In the genomic region with DNA sequence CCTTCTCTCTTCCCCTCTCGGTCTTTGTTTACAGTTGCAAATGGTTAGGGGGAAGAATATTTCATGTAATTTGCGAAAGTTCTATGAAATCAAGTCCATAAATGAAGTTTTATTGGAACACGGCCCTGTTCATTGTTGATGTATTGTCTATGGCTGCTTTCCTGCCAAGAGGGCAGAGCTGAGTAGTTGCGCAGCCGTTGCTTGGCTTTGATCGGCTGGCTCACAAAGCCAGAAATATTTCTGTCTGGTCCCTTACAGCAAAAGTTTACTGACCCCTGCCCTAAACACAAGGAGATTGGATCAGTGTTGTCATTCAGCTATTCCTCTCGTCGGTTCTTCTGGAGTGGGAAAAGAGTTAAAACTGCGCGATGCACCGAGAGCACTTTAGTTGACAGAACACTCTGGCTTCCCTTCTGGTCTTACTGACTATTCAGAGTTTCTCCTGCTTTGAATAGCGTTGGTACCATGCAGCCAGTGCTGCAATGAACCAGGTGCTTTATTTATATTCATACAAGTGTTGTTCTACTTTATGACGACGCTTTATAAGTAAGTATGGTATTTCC, we compare ENCODE assay signal across 8 cellular contexts. TPM values are rescaled to one million over a fixed set of nuclear protein-coding genes. Genes with fewer than 3 reads are reported as not detected.
DNase-seq lines count a peak whose midpoint lies in the region; ATAC-seq and TF ChIP-seq lines count a peak whose summit lies in the region.

No MANE protein-coding gene starts in this region.

- H3K4me1 ChIP-seq in naive thymus-derived CD4-positive, alpha-beta T cell (ENCODE audit: control insufficient read depth in 2 of 2, insufficient read depth in 2 of 2, low read length in 2 of 2): peaks cover 4 to 10% of the 10 kb centered on the region in 2 donors

- peak overlapping the region; percentile 96 for H3K4me3 ChIP-seq in WERI-Rb-1 (ENCODE audit: low read depth, low read length)
- H3K4me3 ChIP-seq in naive thymus-derived CD4-positive, alpha-beta T cell (ENCODE audit: low read length): peak overlapping the region; percentile 83

- CTCF ChIA-PET in naive thymus-derived CD4-positive, alpha-beta T cell (lab: Charles Lee): no interaction called here

- peak; percentile 32 for ATAC-seq in GM21529 (IDR thresholded peaks at IDR 0.05; ENCODE audit: unreplicated experiment)
- ATAC-seq in naive thymus-derived CD4-positive, alpha-beta T cell: peak; percentile 22

- H3K36me3 Mint-ChIP-seq in naive thymus-derived CD4-positive, alpha-beta T cell: peaks cover 0 to 5% (median 3%) of the 10 kb centered on the region in 5 donors

- POLR2A ChIA-PET in naive thymus-derived CD4-positive, alpha-beta T cell (lab: Charles Lee): interaction anchor here (1.1 kb wide), 1 partner anchor 12 kb away, joined by 3 read pairs; no protein-coding TSS in a partner anchor

- in situ Hi-C loops in KBM-7 (cut with MboI; ENCODE audit: low pct_unique_long_range_greater_than_20kb, low sequenced_read_pairs): no loop called here

- no peaks in the 10 kb centered on the region for H3K9me3 ChIP-seq in WERI-Rb-1 (ENCODE audit: severe bottlenecking)
- no peaks in the 10 kb centered on the region for H3K9me3 ChIP-seq in naive thymus-derived CD4-positive, alpha-beta T cell (ENCODE audit: control insufficient read depth in 2 of 3, low read length in 3 of 3)

- peaks cover 0 to 2% (median 0%) of the 10 kb centered on the region in 5 donors for H3K27me3 Mint-ChIP-seq in naive thymus-derived CD4-positive, alpha-beta T cell

- no peak for TF ChIP-seq CTCF in WERI-Rb-1 (IDR thresholded peaks at IDR 0.05; ENCODE audit: low read depth, low read length)

- H3K27ac ChIP-seq in WERI-Rb-1: peak overlapping the region; percentile 89
- H3K27ac ChIP-seq in naive thymus-derived CD4-positive, alpha-beta T cell (ENCODE audit: low read depth, low read length): peak overlapping the region; percentile 85

- H3K36me3 ChIP-seq in WERI-Rb-1: peaks cover 4% of the 10 kb centered on the region; the same call in 1 of the 2 replicates
- peaks cover 0 to 6% (median 0%) of the 10 kb centered on the region in 3 experiments for H3K36me3 ChIP-seq in naive thymus-derived CD4-positive, alpha-beta T cell (ENCODE audit: control insufficient read depth in 2 of 3, insufficient read depth in 3 of 3, low read length in 3 of 3)

- H3K4me1 Mint-ChIP-seq in naive thymus-derived CD4-positive, alpha-beta T cell: peaks cover 11 to 55% (median 50%) of the 10 kb centered on the region in 7 donors

- peak overlapping the region; percentile 91 to 98 (median 95) for H3K27ac Mint-ChIP-seq in naive thymus-derived CD4-positive, alpha-beta T cell

- no peaks in the 10 kb centered on the region for H3K27me3 ChIP-seq in WERI-Rb-1 (ENCODE audit: insufficient read depth, low read depth, severe bottlenecking)
- H3K27me3 ChIP-seq in naive thymus-derived CD4-positive, alpha-beta T cell (ENCODE audit: control insufficient read depth in 2 of 2, insufficient read depth in 2 of 2, low read length in 2 of 2): no peaks in the 10 kb centered on the region

- intact Hi-C loops in naive thymus-derived CD4-positive, alpha-beta T cell (cut with micrococcal nuclease): loop anchor here (1.0 to 10.0 kb wide), 8 partner anchors 24 to 1790 kb away; partner anchors contain the start of genes HP1BP3 (in 2 of the 2), CDC42 (in 1 of the 2), DDOST (in 1 of the 2) and KDM1A (in 1 of the 2)

- peak; percentile 42 for DNase-seq in NCI-H2107 treated with DMSO at 0.1 percent for 48 hours (lab: John Stamatoyannopoulos, UW; ENCODE audit: unreplicated experiment)
- no peak for DNase-seq in NCI-H2107 (lab: John Stamatoyannopoulos, UW)
- peak; percentile 66 for DNase-seq in KBM-7
- no peak for DNase-seq in WERI-Rb-1
- DNase-seq in fibroblast of gingiva (ENCODE audit: low read depth): peak; percentile 70
- peak in 1 of 9 donors; percentile 55 for DNase-seq in naive thymus-derived CD4-positive, alpha-beta T cell
- DNase-seq in amniotic stem cell (lab: John Stamatoyannopoulos, UW): no peak

- H3K4me3 Mint-ChIP-seq in naive thymus-derived CD4-positive, alpha-beta T cell: peak overlapping the region; percentile 86 to 98 (median 92)

- peaks cover 0 to 5% (median 0%) of the 10 kb centered on the region in 11 donors for H3K9me3 Mint-ChIP-seq in naive thymus-derived CD4-positive, alpha-beta T cell

RNA-seq across cellular contexts. Expression of gene ZBTB40, which starts 0.8 kb away (rescaled TPM):
- 10 to 100 TPM; 23.1 to 60.6 (median 43.5) TPM for total RNA-seq in naive thymus-derived CD4-positive, alpha-beta T cell
- polyA plus RNA-seq in naive thymus-derived CD4-positive, alpha-beta T cell: 1 to 10 TPM; 5.7 to 6.2 TPM

Comparison
In these comparisons a context has a peak if more than half of its experiments do, and no peak if none do; other contexts are left out.
1. DNase-seq: peak in NCI-H2107 treated with DMSO at 0.1 percent for 48 hours (single experiment), KBM-7 (single experiment) and fibroblast of gingiva (single experiment); none in NCI-H2107 (single experiment), WERI-Rb-1 (single experiment) and amniotic stem cell (single experiment).